Comparison of ENCODE assay signal across 9 cellular contexts in the genomic region with DNA sequence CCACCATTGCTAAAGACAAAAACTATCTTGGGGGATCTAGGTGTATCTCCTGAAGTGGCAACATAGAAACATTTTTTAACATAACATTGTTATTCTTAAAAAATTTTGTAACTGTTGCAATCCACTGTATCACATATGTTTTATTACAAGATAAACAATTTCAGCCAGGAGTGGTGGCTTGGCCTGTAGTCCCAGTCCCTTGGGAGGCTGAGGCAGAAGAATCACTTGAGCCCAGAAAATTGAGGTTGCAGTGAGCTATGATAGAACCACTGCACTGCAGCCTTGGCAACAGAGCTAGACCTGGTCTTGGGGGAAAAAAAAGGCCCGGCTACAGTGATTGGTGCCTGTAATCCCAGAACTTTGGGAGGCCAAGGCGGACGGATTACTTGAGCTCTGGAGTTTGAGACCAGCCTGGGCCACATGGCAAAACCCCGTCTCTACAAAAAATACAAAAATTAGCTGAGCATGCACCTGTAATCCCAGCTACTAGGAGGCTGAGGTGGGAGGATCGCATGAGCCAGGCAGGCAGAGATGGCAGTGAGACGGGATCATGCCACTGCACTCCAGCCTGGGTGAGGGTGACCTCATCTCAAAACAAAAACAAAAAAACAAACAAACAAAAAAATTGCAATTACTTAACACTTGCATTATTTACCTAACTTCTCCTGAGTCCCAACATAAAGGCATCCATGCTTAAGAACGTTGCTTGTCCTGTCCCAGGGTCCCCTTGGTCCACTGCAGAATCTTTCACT. TPM values are rescaled to one million over a fixed set of nuclear protein-coding genes. Genes with fewer than 3 reads are reported as not detected.
DNase-seq lines count a peak whose midpoint lies in the region; ATAC-seq, FAIRE-seq and TF ChIP-seq lines count a peak whose summit lies in the region.
"Had no signal": no experiment of that assay in that cellular context is flagged by ENCODE, and none has a peak within 500 bp of the region (broad histone marks: within the 10 kb centered on the region; RNA-seq: fewer than 3 reads in every experiment).

No MANE protein-coding gene starts in this region.

- no peaks in the 10 kb centered on the region for H3K27me3 Mint-ChIP-seq in activated T-cell treated with anti-CD3 and anti-CD28 coated beads, Interleukin-2, amount 50 U/mL, for 24 hours

- FAIRE-seq in small intestine (lab: Jason Lieb, UNC): no peak

- TF ChIP-seq POLR2A in testis (IDR thresholded peaks at IDR 0.05): no peak

- ATAC-seq in activated naive CD4-positive, alpha-beta T cell treated with anti-CD3 and anti-CD28 coated beads, Interleukin-2, amount 50 U/mL, for 72 hours: no peak
- ATAC-seq: left lobe of liver had no signal

- H3K9me3 ChIP-seq in liver (ENCODE audit: control insufficient read depth in 4 of 4, low read length in 3 of 4): no peaks in the 10 kb centered on the region
- H3K9me3 ChIP-seq in testis: no peaks in the 10 kb centered on the region
- H3K9me3 ChIP-seq in small intestine (ENCODE audit: control insufficient read depth, low read depth): no peaks in the 10 kb centered on the region

- H3K4me3 ChIP-seq in liver (ENCODE audit: low read depth in 1 of 3, low read length in 3 of 3) (no peak overlapping the region), testis (no peak overlapping the region), small intestine (ENCODE audit: low read depth in 1 of 2, low read length in 2 of 2) (no peak overlapping the region)

- H3K27me3 ChIP-seq in liver (ENCODE audit: control insufficient read depth in 4 of 4, insufficient read depth in 4 of 4, low read length in 3 of 4) (no peaks in the 10 kb centered on the region), testis (no peaks in the 10 kb centered on the region), small intestine (ENCODE audit: control insufficient read depth in 2 of 2, insufficient read depth in 2 of 2, low read length in 2 of 2) (no peaks in the 10 kb centered on the region)

- H3K27ac ChIP-seq in liver (ENCODE audit: low read depth in 1 of 2, low read length in 2 of 2) (peak overlapping the region; percentile 90 to 97), testis (peak overlapping the region in 1 of 2 donors; percentile 85), small intestine (ENCODE audit: low read depth in 1 of 2, low read length in 1 of 2) (peak overlapping the region in 1 of 2 donors; percentile 100)

- H3K4me3 Mint-ChIP-seq in activated T-cell treated with anti-CD3 and anti-CD28 coated beads, Interleukin-2, amount 50 U/mL, for 24 hours: peak overlapping the region; percentile 95

- H3K36me3 Mint-ChIP-seq in activated T-cell treated with anti-CD3 and anti-CD28 coated beads, Interleukin-2, amount 50 U/mL, for 24 hours (ENCODE audit: low read depth): peaks cover 35% of the 10 kb centered on the region
- H3K36me3 Mint-ChIP-seq in activated naive CD4-positive, alpha-beta T cell treated with anti-CD3 and anti-CD28 coated beads, Interleukin-2, amount 50 U/mL, for 72 hours: peaks cover 18 to 25% of the 10 kb centered on the region in 2 donors

- no peak for TF ChIP-seq RAD21 in liver (IDR thresholded peaks at IDR 0.05)

- 84% methylated on average over 7 of the region's 7 CpGs for WGBS in liver
- WGBS in testis, 2 donors: 60 to 61% methylated on average over 7 of the region's 7 CpGs
- WGBS in small intestine, 3 donors: 77 to 84% (median 84%) methylated on average over 7 of the region's 7 CpGs

- peaks cover 57% of the 10 kb centered on the region for H3K4me1 Mint-ChIP-seq in activated T-cell treated with anti-CD3 and anti-CD28 coated beads, Interleukin-2, amount 50 U/mL, for 24 hours (ENCODE audit: low read depth)

- H3K36me3 ChIP-seq in liver (ENCODE audit: control insufficient read depth in 4 of 4, insufficient read depth in 3 of 4, low read depth in 1 of 4, low read length in 3 of 4): no peaks in the 10 kb centered on the region
- no peaks in the 10 kb centered on the region for H3K36me3 ChIP-seq in testis (ENCODE audit: low read depth, missing control alignments)
- H3K36me3 ChIP-seq in small intestine (ENCODE audit: control insufficient read depth in 2 of 2, insufficient read depth in 2 of 2, low read length in 2 of 2): peaks cover 0 to 2% of the 10 kb centered on the region in 2 donors

- no peak for DNase-seq in activated T-cell treated with anti-CD3 and anti-CD28 coated beads, Interleukin-2, amount 50 U/mL, for 24 hours
- no peak for DNase-seq in activated T-cell treated with anti-CD3 and anti-CD28 coated beads, Interleukin-2, amount 50 U/mL, for 1 hour
- DNase-seq in activated naive CD4-positive, alpha-beta T cell treated with anti-CD3 and anti-CD28 coated beads, Interleukin-2, amount 50 U/mL, for 72 hours (ENCODE audit: low spot score in 2 of 2): no peak
- peak; percentile 50 for DNase-seq in testis
- DNase-seq in GF-D8 (lab: John Stamatoyannopoulos, UW): no peak
- no peak for DNase-seq in nucleus accumbens (lab: John Stamatoyannopoulos, UW)
- DNase-seq in small intestine: no peak

- H3K9ac ChIP-seq in liver (ENCODE audit: low read depth in 1 of 2, low read length in 2 of 2): peak overlapping the region; percentile 75 to 99

- no peak for TF ChIP-seq CTCF in liver (IDR thresholded peaks at IDR 0.05; ENCODE audit: low read depth, low read length, missing input control)
- no peak for TF ChIP-seq CTCF in testis (IDR thresholded peaks at IDR 0.05)

- H3K9me3 Mint-ChIP-seq in activated T-cell treated with anti-CD3 and anti-CD28 coated beads, Interleukin-2, amount 50 U/mL, for 24 hours: no peaks in the 10 kb centered on the region
- H3K9me3 Mint-ChIP-seq in activated naive CD4-positive, alpha-beta T cell treated with anti-CD3 and anti-CD28 coated beads, Interleukin-2, amount 50 U/mL, for 72 hours: no peaks in the 10 kb centered on the region

- H3K27ac Mint-ChIP-seq in activated T-cell treated with anti-CD3 and anti-CD28 coated beads, Interleukin-2, amount 50 U/mL, for 24 hours: peak overlapping the region; percentile 99
- H3K27ac Mint-ChIP-seq in activated naive CD4-positive, alpha-beta T cell treated with anti-CD3 and anti-CD28 coated beads, Interleukin-2, amount 50 U/mL, for 72 hours: peak overlapping the region; percentile 93 to 98

- intact Hi-C loops in testis (cut with DNase I; ENCODE audit: low total_unique reads): no loop called here

- H3K4me1 ChIP-seq in liver (ENCODE audit: control insufficient read depth in 4 of 4, insufficient read depth in 4 of 4, low read length in 3 of 4) (peaks cover 6 to 69% (median 52%) of the 10 kb centered on the region in 4 donors), testis (peaks cover 45% of the 10 kb centered on the region), small intestine (ENCODE audit: control insufficient read depth in 2 of 2, insufficient read depth in 1 of 2, low read depth in 1 of 2, low read length in 1 of 2) (peaks cover 2 to 4% of the 10 kb centered on the region in 2 donors)

TF ChIP-seq in liver, 16 proteins besides CTCF, POLR2A, EP300 and RAD21 (continues in another document):
- TF ChIP-seq HNF4G (IDR thresholded peaks at IDR 0.05): no peak
- TF ChIP-seq JUND (IDR thresholded peaks at IDR 0.05): no peak
- no peak for TF ChIP-seq FOXA1 (IDR thresholded peaks at IDR 0.05)
- TF ChIP-seq, protein P1, sequence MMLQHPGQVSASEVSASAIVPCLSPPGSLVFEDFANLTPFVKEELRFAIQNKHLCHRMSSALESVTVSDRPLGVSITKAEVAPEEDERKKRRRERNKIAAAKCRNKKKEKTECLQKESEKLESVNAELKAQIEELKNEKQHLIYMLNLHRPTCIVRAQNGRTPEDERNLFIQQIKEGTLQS (IDR thresholded peaks at IDR 0.05): no peak
- TF ChIP-seq SP1 (IDR thresholded peaks at IDR 0.05): no peak
- no peak for TF ChIP-seq GABPA (IDR thresholded peaks at IDR 0.05 in 1 of 2, conservative IDR thresholded peaks at IDR 0.05 in 1 of 2)
- no peak for TF ChIP-seq NR2F2 (IDR thresholded peaks at IDR 0.05)
- TF ChIP-seq, protein P2, sequence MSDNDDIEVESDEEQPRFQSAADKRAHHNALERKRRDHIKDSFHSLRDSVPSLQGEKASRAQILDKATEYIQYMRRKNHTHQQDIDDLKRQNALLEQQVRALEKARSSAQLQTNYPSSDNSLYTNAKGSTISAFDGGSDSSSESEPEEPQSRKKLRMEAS (IDR thresholded peaks at IDR 0.05): no peak
- TF ChIP-seq, protein P3, sequence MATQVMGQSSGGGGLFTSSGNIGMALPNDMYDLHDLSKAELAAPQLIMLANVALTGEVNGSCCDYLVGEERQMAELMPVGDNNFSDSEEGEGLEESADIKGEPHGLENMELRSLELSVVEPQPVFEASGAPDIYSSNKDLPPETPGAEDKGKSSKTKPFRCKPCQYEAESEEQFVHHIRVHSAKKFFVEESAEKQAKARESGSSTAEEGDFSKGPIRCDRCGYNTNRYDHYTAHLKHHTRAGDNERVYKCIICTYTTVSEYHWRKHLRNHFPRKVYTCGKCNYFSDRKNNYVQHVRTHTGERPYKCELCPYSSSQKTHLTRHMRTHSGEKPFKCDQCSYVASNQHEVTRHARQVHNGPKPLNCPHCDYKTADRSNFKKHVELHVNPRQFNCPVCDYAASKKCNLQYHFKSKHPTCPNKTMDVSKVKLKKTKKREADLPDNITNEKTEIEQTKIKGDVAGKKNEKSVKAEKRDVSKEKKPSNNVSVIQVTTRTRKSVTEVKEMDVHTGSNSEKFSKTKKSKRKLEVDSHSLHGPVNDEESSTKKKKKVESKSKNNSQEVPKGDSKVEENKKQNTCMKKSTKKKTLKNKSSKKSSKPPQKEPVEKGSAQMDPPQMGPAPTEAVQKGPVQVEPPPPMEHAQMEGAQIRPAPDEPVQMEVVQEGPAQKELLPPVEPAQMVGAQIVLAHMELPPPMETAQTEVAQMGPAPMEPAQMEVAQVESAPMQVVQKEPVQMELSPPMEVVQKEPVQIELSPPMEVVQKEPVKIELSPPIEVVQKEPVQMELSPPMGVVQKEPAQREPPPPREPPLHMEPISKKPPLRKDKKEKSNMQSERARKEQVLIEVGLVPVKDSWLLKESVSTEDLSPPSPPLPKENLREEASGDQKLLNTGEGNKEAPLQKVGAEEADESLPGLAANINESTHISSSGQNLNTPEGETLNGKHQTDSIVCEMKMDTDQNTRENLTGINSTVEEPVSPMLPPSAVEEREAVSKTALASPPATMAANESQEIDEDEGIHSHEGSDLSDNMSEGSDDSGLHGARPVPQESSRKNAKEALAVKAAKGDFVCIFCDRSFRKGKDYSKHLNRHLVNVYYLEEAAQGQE (IDR thresholded peaks at IDR 0.05): no peak

RNA-seq across cellular contexts. Expression of a gene that starts 1.5 kb away (rescaled TPM):
- total RNA-seq in activated naive CD4-positive, alpha-beta T cell treated with anti-CD3 and anti-CD28 coated beads, Interleukin-2, amount 50 U/mL, for 72 hours: 10 to 100 TPM; 50.1 to 54.4 TPM
- total RNA-seq in liver: 10 to 100 TPM in 1 of 2 donors, 1 to 10 TPM in 1; 9.8 to 19.4 TPM
- 10 to 100 TPM in 1 of 2 donors, 1 to 10 TPM in 1; 5.5 to 15.4 TPM for polyA plus RNA-seq in liver
- 10 to 100 TPM; 57.8 to 70.6 TPM for total RNA-seq in testis
- 22.1 TPM for polyA plus RNA-seq in testis (ENCODE audit: insufficient read depth, low read depth, low replicate concordance)
- polyA plus RNA-seq in small intestine: 10 to 100 TPM; 11.1 to 15.2 (median 12.2) TPM

RNA-seq across cellular contexts. Expression of a gene that starts 2.3 kb away (rescaled TPM):
- 10 to 100 TPM; 50.3 to 57.4 TPM for total RNA-seq in activated naive CD4-positive, alpha-beta T cell treated with anti-CD3 and anti-CD28 coated beads, Interleukin-2, amount 50 U/mL, for 72 hours
- total RNA-seq in liver: 10 to 100 TPM; 17.8 to 20.2 TPM
- 1 to 10 TPM; 4.5 to 9.1 TPM for polyA plus RNA-seq in liver
- total RNA-seq in testis: 10 to 100 TPM; 52.3 to 57.0 TPM
- 15.9 TPM for polyA plus RNA-seq in testis (ENCODE audit: insufficient read depth, low read depth, low replicate concordance)
- polyA plus RNA-seq in small intestine: 10 to 100 TPM in 1 of 3 donors, 1 to 10 TPM in 2; 6.2 to 11.3 (median 7.4) TPM
